In genomic region chr2:38381381-38382143, GRCh38 we compare ENCODE assay signal across 1 cellular context.
A peak's percentile ranks its signal among the peaks of the same experiment; 100 is the strongest.
TF ChIP-seq lines count a peak whose summit lies in the region.

No MANE protein-coding gene starts in this region.

TF ChIP-seq in HepG2, 621 proteins besides CTCF, POLR2A, EP300 and RAD21:
- no peak for TF ChIP-seq ZNF552 (CRISPR knock-in tag; IDR thresholded peaks at IDR 0.05; ENCODE audit: borderline replicate concordance)
- no peak for TF ChIP-seq HOXA9 (CRISPR knock-in tag; IDR thresholded peaks at IDR 0.05; ENCODE audit: borderline replicate concordance)
- TF ChIP-seq KLF6 (CRISPR knock-in tag; IDR thresholded peaks at IDR 0.05): no peak
- TF ChIP-seq SMAD9 (CRISPR knock-in tag; IDR thresholded peaks at IDR 0.05): 0 out of 2 replicates have a peak, but pooled peaks have one; percentile 24
- no peak for TF ChIP-seq ZSCAN12 (CRISPR knock-in tag; IDR thresholded peaks at IDR 0.05)
